Comparison of ENCODE assay signal across 16 cellular contexts in genomic region chr4:43251760-43252317, GRCh38.
DNase-seq lines count a peak whose midpoint lies in the region; ATAC-seq and TF ChIP-seq lines count a peak whose summit lies in the region.
"Had no signal": no experiment of that assay in that cellular context is flagged by ENCODE, and none has a peak within 500 bp of the region (broad histone marks: within the 10 kb centered on the region; RNA-seq: fewer than 3 reads in every experiment).

No MANE protein-coding gene starts in this region.

- no peak overlapping the region for H3K9ac ChIP-seq in mesendoderm (ENCODE audit: low read length)

- no peaks in the 10 kb centered on the region for H3K4me1 ChIP-seq in breast epithelium
- H3K4me1 ChIP-seq in mesendoderm (ENCODE audit: control insufficient read depth, low read depth, low read length) = no peaks in the 10 kb centered on the region
- H3K4me1 ChIP-seq in psoas muscle = no peaks in the 10 kb centered on the region
- H3K4me1 ChIP-seq: colonic mucosa, lower lobe of right lung, pancreas had no signal

- no peaks in the 10 kb centered on the region for H3K36me3 Mint-ChIP-seq in MCF 10A (ENCODE audit: insufficient read depth, unreplicated experiment)
- H3K36me3 Mint-ChIP-seq: CD4-positive, alpha-beta memory T cell had no signal

- TF ChIP-seq CTCF in MCF 10A (IDR thresholded peaks at IDR 0.05; ENCODE audit: unreplicated experiment) = no peak
- no peak for TF ChIP-seq CTCF in breast epithelium (IDR thresholded peaks at IDR 0.05)
- no peak for TF ChIP-seq CTCF in choroid plexus epithelial cell (conservative IDR thresholded peaks at IDR 0.05; ENCODE audit: low read depth, low read length)
- no peak for TF ChIP-seq CTCF in psoas muscle (IDR thresholded peaks at IDR 0.05)

- H3K4me2 ChIP-seq in mesendoderm (ENCODE audit: low read length) = no peak overlapping the region

- no peaks in the 10 kb centered on the region for H3K36me3 ChIP-seq in breast epithelium
- H3K36me3 ChIP-seq in mesendoderm (ENCODE audit: control insufficient read depth, insufficient read depth, low read length) = no peaks in the 10 kb centered on the region
- no peaks in the 10 kb centered on the region for H3K36me3 ChIP-seq in psoas muscle (ENCODE audit: insufficient read depth in 1 of 2, low read depth in 1 of 2)
- H3K36me3 ChIP-seq: colonic mucosa, lower lobe of right lung, pancreas had no signal

- BruUV-seq in MCF 10A (replicated peaks; lab: Mats Ljungman, UMichigan) = no TSS peak

- H3K4me3 ChIP-seq in breast epithelium (no peak overlapping the region), choroid plexus epithelial cell (ENCODE audit: low read depth, low read length) (no peak overlapping the region), mesendoderm (ENCODE audit: low read length) (no peak overlapping the region), psoas muscle (no peak overlapping the region)
- H3K4me3 ChIP-seq: colonic mucosa, lower lobe of right lung, pancreas had no signal

- no peak overlapping the region for H4K5ac ChIP-seq in mesendoderm (ENCODE audit: low read length)

- TF ChIP-seq POLR2A in breast epithelium (IDR thresholded peaks at IDR 0.05) = no peak

- H2AK5ac ChIP-seq in mesendoderm (ENCODE audit: low read length) = no peak overlapping the region

- H2BK5ac ChIP-seq in mesendoderm (ENCODE audit: low read length) = no peak overlapping the region

- peak; percentile 30 for DNase-seq in MCF 10A (ENCODE audit: unreplicated experiment)
- DNase-seq in breast epithelium (ENCODE audit: low spot score in 2 of 2) = no peak
- peak; percentile 77 for DNase-seq in NCI-H524 treated with DMSO at 0.1 percent for 48 hours (lab: John Stamatoyannopoulos, UW)
- peak; percentile 50 for DNase-seq in choroid plexus epithelial cell (ENCODE audit: low read depth)
- DNase-seq in mesendoderm = no peak
- DNase-seq in activated T-cell treated with anti-CD3 and anti-CD28 coated beads, Interleukin-2, amount 50 U/mL, for 48 hours = no peak
- DNase-seq in psoas muscle = no peak
- DNase-seq: activated naive CD4-positive, alpha-beta T cell; anterior cingulate cortex; CD4-positive, alpha-beta memory T cell; colonic mucosa; lower lobe of right lung; OCI-M1; stimulated activated CD4-positive, alpha-beta T cell treated with anti-CD3 and anti-CD28 coated beads, Interleukin-4, amount 100 ng/mL, for 24 hours had no signal

- H3K4ac ChIP-seq in mesendoderm (ENCODE audit: low read depth, low read length) = no peak overlapping the region

- WGBS in mesendoderm (ENCODE audit: extremely low coverage, insufficient coverage, low lambda C conversion rate) = no CpG with 5 or more reads among the region's 3 CpGs
- WGBS in psoas muscle, 3 donors = 71 to 87% (median 79%) methylated on average over 3 of the region's 3 CpGs

- no peak overlapping the region for H3K23ac ChIP-seq in mesendoderm (ENCODE audit: low read length)

- H3K27ac ChIP-seq in breast epithelium = no peak overlapping the region
- no peak overlapping the region for H3K27ac ChIP-seq in mesendoderm (ENCODE audit: low read depth, low read length)
- no peak overlapping the region for H3K27ac ChIP-seq in psoas muscle
- H3K27ac ChIP-seq: colonic mucosa, lower lobe of right lung, pancreas had no signal

- no peak overlapping the region for H2BK120ac ChIP-seq in mesendoderm (ENCODE audit: low read depth, low read length)

- H3K9me3 Mint-ChIP-seq in MCF 10A (ENCODE audit: unreplicated experiment) = no peaks in the 10 kb centered on the region

- intact Hi-C loops in MCF 10A (cut with micrococcal nuclease) = no loop called here
- intact Hi-C loops in breast epithelium (cut with DNase I; ENCODE audit: low total_unique reads) = no loop called here
- intact Hi-C loops in psoas muscle (cut with DNase I) = no loop called here

- H3K27ac Mint-ChIP-seq in MCF 10A (ENCODE audit: low read depth, unreplicated experiment) = no peak overlapping the region
- H3K27ac Mint-ChIP-seq: CD4-positive, alpha-beta memory T cell had no signal

- no peak overlapping the region for H2BK15ac ChIP-seq in mesendoderm (replicated peaks; ENCODE audit: low read depth)

- H3K27me3 ChIP-seq in breast epithelium (no peaks in the 10 kb centered on the region), mesendoderm (ENCODE audit: insufficient read depth, low read length, poor library complexity) (no peaks in the 10 kb centered on the region), psoas muscle (ENCODE audit: insufficient read depth in 3 of 3, low read length in 2 of 3) (no peaks in the 10 kb centered on the region)
- H3K27me3 ChIP-seq: colonic mucosa, pancreas had no signal

- H3K4me3 Mint-ChIP-seq in MCF 10A (ENCODE audit: unreplicated experiment) = no peak overlapping the region
- H3K4me3 Mint-ChIP-seq: CD4-positive, alpha-beta memory T cell had no signal

- ATAC-seq in GM19328 (IDR thresholded peaks at IDR 0.05; ENCODE audit: unreplicated experiment) = no peak
- ATAC-seq in psoas muscle = no peak
- ATAC-seq: lower lobe of right lung had no signal

- H3K18ac ChIP-seq in mesendoderm (ENCODE audit: low read length) = no peak overlapping the region

- H4K8ac ChIP-seq in mesendoderm (ENCODE audit: low read depth, low read length) = no peak overlapping the region

- peaks cover 6% of the 10 kb centered on the region for H3K4me1 Mint-ChIP-seq in MCF 10A (ENCODE audit: insufficient read depth, unreplicated experiment)
- H3K4me1 Mint-ChIP-seq: CD4-positive, alpha-beta memory T cell had no signal

- H3K9me3 ChIP-seq in breast epithelium (peaks cover 0 to 7% of the 10 kb centered on the region in 2 donors), psoas muscle (no peaks in the 10 kb centered on the region)
- H3K9me3 ChIP-seq: colonic mucosa, pancreas had no signal

- POLR2A ChIA-PET in MCF 10A (lab: Yijun Ruan, JAX) = no interaction called here

- no peaks in the 10 kb centered on the region for H3K27me3 Mint-ChIP-seq in MCF 10A (ENCODE audit: insufficient read depth, unreplicated experiment)
- H3K27me3 Mint-ChIP-seq: CD4-positive, alpha-beta memory T cell had no signal

- CTCF ChIA-PET in MCF 10A (lab: Yijun Ruan, JAX) = no interaction called here

- H3K79me2 ChIP-seq in mesendoderm (ENCODE audit: control insufficient read depth, insufficient read depth, low read length) = no peaks in the 10 kb centered on the region

- H3K56ac ChIP-seq in mesendoderm (ENCODE audit: low read length) = no peak overlapping the region

- no peaks in the 10 kb centered on the region for H3K79me1 ChIP-seq in mesendoderm (ENCODE audit: low read length)

Comparison
In these comparisons a context has a peak if more than half of its experiments do, and no peak if none do; other contexts are left out.
1. DNase-seq: peak in MCF 10A (single experiment), NCI-H524 treated with DMSO at 0.1 percent for 48 hours (single experiment) and choroid plexus epithelial cell (single experiment); none in breast epithelium (0 of 2), mesendoderm (single experiment), activated T-cell treated with anti-CD3 and anti-CD28 coated beads, Interleukin-2, amount 50 U/mL, for 48 hours (0 of 2) and psoas muscle (0 of 2).